13 cellular contexts compared by ENCODE assay signal in genomic region chr5:157821822-157822622, GRCh38. TPM values are rescaled to one million over a fixed set of nuclear protein-coding genes. Genes with fewer than 3 reads are reported as not detected.
DNase-seq lines count a peak whose midpoint lies in the region; ATAC-seq and TF ChIP-seq lines count a peak whose summit lies in the region.
"Had no signal": no experiment of that assay in that cellular context is flagged by ENCODE, and none has a peak within 500 bp of the region (broad histone marks: within the 10 kb centered on the region; RNA-seq: fewer than 3 reads in every experiment).

No MANE protein-coding gene starts in this region.

- DNase-seq in CD8-positive, alpha-beta T cell, result no peak
- DNase-seq in epithelial cell of esophagus (ENCODE audit: low read depth) (peak; percentile 13), upper lobe of left lung (no peak)
- DNase-seq: body of pancreas, MM.1S, NCI-H526 treated with DMSO at 0.1 percent for 48 hours had no signal

- H3K27ac Mint-ChIP-seq in CD8-positive, alpha-beta T cell, result peak overlapping the region; percentile 57

- H3K9ac ChIP-seq in parathyroid adenoma, result no peak overlapping the region

- H3K4me3 ChIP-seq in CD8-positive, alpha-beta T cell (ENCODE audit: low read depth, low read length), result no peak overlapping the region
- H3K4me3 ChIP-seq in HEK293 (ENCODE audit: low read depth, low read length) (no peak overlapping the region), epithelial cell of esophagus (ENCODE audit: low read length) (no peak overlapping the region), parathyroid adenoma (ENCODE audit: low read depth, low read length) (no peak overlapping the region), upper lobe of left lung (no peak overlapping the region)
- H3K4me3 ChIP-seq: body of pancreas, HAP-1 had no signal

- H3K9me3 Mint-ChIP-seq in CD8-positive, alpha-beta T cell, result peaks cover 4% of the 10 kb centered on the region

- H3K36me3 Mint-ChIP-seq in CD8-positive, alpha-beta T cell, result peaks cover 10% of the 10 kb centered on the region

- intact Hi-C loops in CD8-positive, alpha-beta T cell (cut with DNase I, micrococcal nuclease), result loop anchor here (1.0 to 10.0 kb wide), 5 partner anchors 35 to 1285 kb away; partner anchors contain the start of gene CLINT1 (in 1 of the 2)

- H3K4me2 ChIP-seq in parathyroid adenoma (ENCODE audit: low read length), result no peak overlapping the region

- no peak overlapping the region for H3K27ac ChIP-seq in CD8-positive, alpha-beta T cell (ENCODE audit: low read depth, low read length)
- H3K27ac ChIP-seq in HEK293 (ENCODE audit: extremely low read depth, low read depth, low read length) (no peak overlapping the region), parathyroid adenoma (peak overlapping the region; percentile 13), upper lobe of left lung (no peak overlapping the region)

- no peak overlapping the region for H3K4me3 Mint-ChIP-seq in CD8-positive, alpha-beta T cell

- no peaks in the 10 kb centered on the region for H3K27me3 Mint-ChIP-seq in CD8-positive, alpha-beta T cell (ENCODE audit: low read depth)

- no peak for TF ChIP-seq EP300 in upper lobe of left lung (IDR thresholded peaks at IDR 0.05)

- TF ChIP-seq CTCF in CD8-positive, alpha-beta T cell (IDR thresholded peaks at IDR 0.05), result no peak
- TF ChIP-seq CTCF in HEK293 (tag by site-specific recombination; IDR thresholded peaks at IDR 0.05) (no peak), epithelial cell of esophagus (IDR thresholded peaks at IDR 0.05; ENCODE audit: insufficient read depth, low read depth, low read length, missing control alignments) (no peak), parathyroid adenoma (IDR thresholded peaks at IDR 0.05) (no peak), upper lobe of left lung (IDR thresholded peaks at IDR 0.05) (no peak)

- no peak for TF ChIP-seq POLR2A in upper lobe of left lung (IDR thresholded peaks at IDR 0.05)

- H3K79me2 ChIP-seq in parathyroid adenoma, result no peaks in the 10 kb centered on the region

- no peak overlapping the region for H2AFZ ChIP-seq in parathyroid adenoma

- CTCF ChIA-PET in CD8-positive, alpha-beta T cell (lab: Charles Lee), result interaction anchor here (1.0 to 2.0 kb wide), 2 partner anchors 35 to 127 kb away, joined by 5 to 8 read pairs; no protein-coding TSS in a partner anchor
- CTCF ChIA-PET in HEK293 (lab: Yijun Ruan, JAX), result interaction anchor here (0.6 to 1.9 kb wide), 7 partner anchors 9 to 35 kb away, joined by 3 to 5 read pairs (median 3); no protein-coding TSS in a partner anchor

- peaks cover 42% of the 10 kb centered on the region for H3K4me1 Mint-ChIP-seq in CD8-positive, alpha-beta T cell (ENCODE audit: low read depth)

- 92 to 94% methylated on average over 7 of the region's 7 CpGs for WGBS in upper lobe of left lung, 2 donors

- H3K27me3 ChIP-seq in CD8-positive, alpha-beta T cell (ENCODE audit: insufficient read depth, low read length), result no peaks in the 10 kb centered on the region
- H3K27me3 ChIP-seq in parathyroid adenoma (ENCODE audit: control insufficient read depth, insufficient read depth, low read length) (no peaks in the 10 kb centered on the region), upper lobe of left lung (no peaks in the 10 kb centered on the region)
- H3K27me3 ChIP-seq: body of pancreas had no signal

- no peaks in the 10 kb centered on the region for H3K36me3 ChIP-seq in CD8-positive, alpha-beta T cell (ENCODE audit: insufficient read depth, low read length)
- no peaks in the 10 kb centered on the region; a peak in 1 of 3 replicates for H3K36me3 ChIP-seq in HEK293 (ENCODE audit: control insufficient read depth in 2 of 2, insufficient read depth in 1 of 2, low read length in 2 of 2)
- no peaks in the 10 kb centered on the region for H3K36me3 ChIP-seq in parathyroid adenoma (ENCODE audit: control insufficient read depth, insufficient read depth, low read length)
- no peaks in the 10 kb centered on the region for H3K36me3 ChIP-seq in upper lobe of left lung
- H3K36me3 ChIP-seq: HAP-1 had no signal

- no peaks in the 10 kb centered on the region for H3K9me3 ChIP-seq in CD8-positive, alpha-beta T cell (ENCODE audit: low read length)
- no peaks in the 10 kb centered on the region for H3K9me3 ChIP-seq in HEK293 (ENCODE audit: control insufficient read depth, insufficient read depth, low read depth, low read length)
- no peaks in the 10 kb centered on the region for H3K9me3 ChIP-seq in parathyroid adenoma (ENCODE audit: control insufficient read depth, low read length)
- no peaks in the 10 kb centered on the region for H3K9me3 ChIP-seq in upper lobe of left lung
- H3K9me3 ChIP-seq: body of pancreas, HAP-1 had no signal

- POLR2A ChIA-PET in CD8-positive, alpha-beta T cell (lab: Charles Lee), result no interaction called here
- POLR2A ChIA-PET in HEK293 (lab: Yijun Ruan, JAX), result interaction anchor here (1.0 kb wide), 1 partner anchor 16 kb away, joined by 3 read pairs; no protein-coding TSS in a partner anchor

- peaks cover 3% of the 10 kb centered on the region for H3K4me1 ChIP-seq in CD8-positive, alpha-beta T cell (ENCODE audit: insufficient read depth, low read length)
- peaks cover 12% of the 10 kb centered on the region for H3K4me1 ChIP-seq in HEK293 (ENCODE audit: control insufficient read depth, insufficient read depth, low read length)
- peaks cover 5% of the 10 kb centered on the region for H3K4me1 ChIP-seq in parathyroid adenoma
- H3K4me1 ChIP-seq in upper lobe of left lung, result peaks cover 11 to 35% (median 19%) of the 10 kb centered on the region in 4 donors

- ATAC-seq in CD8-positive, alpha-beta T cell, result no peak
- ATAC-seq in HG03045 (IDR thresholded peaks at IDR 0.05; ENCODE audit: unreplicated experiment), result no peak
- ATAC-seq in upper lobe of left lung (ENCODE audit: low FRiP score in 2 of 2), result no peak
- ATAC-seq in HG02970 (IDR thresholded peaks at IDR 0.05; ENCODE audit: low FRiP score, unreplicated experiment), result no peak
- no peak for ATAC-seq in GM21723 (IDR thresholded peaks at IDR 0.05; ENCODE audit: unreplicated experiment)
- ATAC-seq: body of pancreas, SK-N-SH treated with all-trans-retinoic acid at 6 μM for 48 hours had no signal

TF ChIP-seq in HEK293, 187 proteins besides CTCF, POLR2A, EP300 and RAD21:
- TF ChIP-seq ZNF202 (tag by site-specific recombination; IDR thresholded peaks at IDR 0.05; ENCODE audit: borderline replicate concordance) (peak; percentile 79; the same call in 1 of the 2 replicates), ZNF473 (tag by site-specific recombination; IDR thresholded peaks at IDR 0.05) (no peak), SETDB1 (IDR thresholded peaks at IDR 0.05; ENCODE audit: insufficient read length, low read length) (peak; percentile 61), PRDM1 (tag by site-specific recombination; IDR thresholded peaks at IDR 0.05) (0 out of 2 replicates have a peak, but pooled peaks have one; percentile 4)

RNA-seq across cellular contexts. Expression of gene CLINT1, which starts 36.9 kb away (rescaled TPM):
- total RNA-seq in CD8-positive, alpha-beta T cell, result 100 to 1,000 TPM in 1 of 2 experiments, 10 to 100 TPM in 1; 94.7 to 101 TPM
- 100 to 1,000 TPM in 4 of 6 donors, 10 to 100 TPM in 2; 66.2 to 211 (median 123) TPM for total RNA-seq in upper lobe of left lung
